ENCODE assay signal across 16 cellular contexts in genomic region chr16:89472711-89473075, GRCh38. TPM values are rescaled to one million over a fixed set of nuclear protein-coding genes. Genes with fewer than 3 reads are reported as not detected.
A peak's percentile ranks its signal among the peaks of the same experiment; 100 is the strongest.
DNase-seq lines count a peak whose midpoint lies in the region; ATAC-seq, FAIRE-seq and TF ChIP-seq lines count a peak whose summit lies in the region.
"Had no signal": no experiment of that assay in that cellular context is flagged by ENCODE, and none has a peak within 500 bp of the region (broad histone marks: within the 10 kb centered on the region; RNA-seq: fewer than 3 reads in every experiment).

No MANE protein-coding gene starts in this region.

- H3K27me3 ChIP-seq in CD4-positive, alpha-beta memory T cell (ENCODE audit: insufficient read depth, low read length) = no peaks in the 10 kb centered on the region
- no peaks in the 10 kb centered on the region for H3K27me3 ChIP-seq in liver (ENCODE audit: control insufficient read depth in 4 of 4, insufficient read depth in 4 of 4, low read length in 3 of 4)
- H3K27me3 ChIP-seq: thyroid gland had no signal

- H3K27ac Mint-ChIP-seq in CD4-positive, alpha-beta memory T cell = peak overlapping the region in 5 of 7 donors; percentile 16 to 86 (median 73)
- H3K27ac Mint-ChIP-seq in activated T-helper 17 cell treated with anti-CD3 and anti-CD28 coated beads, Interleukin-2, amount 50 U/mL, for 72 hours = peak overlapping the region; percentile 73
- H3K27ac Mint-ChIP-seq: memory B cell had no signal

- no peaks in the 10 kb centered on the region for H3K36me3 ChIP-seq in CD4-positive, alpha-beta memory T cell (ENCODE audit: insufficient read depth, low read length)
- no peaks in the 10 kb centered on the region for H3K36me3 ChIP-seq in liver (ENCODE audit: control insufficient read depth in 4 of 4, insufficient read depth in 3 of 4, low read depth in 1 of 4, low read length in 3 of 4)
- H3K36me3 ChIP-seq: thyroid gland had no signal

- TF ChIP-seq EP300 in A549 (IDR thresholded peaks at IDR 0.05) = no peak

- POLR2A ChIA-PET in A549 (lab: Yijun Ruan, JAX) = no interaction called here
- POLR2A ChIA-PET in CD4-positive, alpha-beta memory T cell (lab: Charles Lee; ENCODE audit: partially characterized antibody) = interaction anchor here (1.1 to 4.7 kb wide), 5 partner anchors 9 to 35 kb away, joined by 3 to 29 read pairs (median 4); no protein-coding TSS in a partner anchor

- no peaks in the 10 kb centered on the region for H3K27me3 Mint-ChIP-seq in CD4-positive, alpha-beta memory T cell
- no peaks in the 10 kb centered on the region for H3K27me3 Mint-ChIP-seq in activated T-helper 17 cell treated with anti-CD3 and anti-CD28 coated beads, Interleukin-2, amount 50 U/mL, for 72 hours
- H3K27me3 Mint-ChIP-seq: memory B cell had no signal

- 88% methylated on average over 2 of the region's 2 CpGs for WGBS in A549 (ENCODE audit: missing lambda C conversion rate)
- WGBS in liver = 59% methylated on average over 2 of the region's 2 CpGs

- TF ChIP-seq CTCF in A549 (IDR thresholded peaks at IDR 0.05) (no peak), liver (IDR thresholded peaks at IDR 0.05; ENCODE audit: low read depth, low read length, missing input control) (no peak)

- FAIRE-seq in A549 (lab: Jason Lieb, UNC) = no peak
- FAIRE-seq: TTC549 had no signal

- H3K27ac ChIP-seq in A549 (no peak overlapping the region), liver (ENCODE audit: low read depth in 1 of 2, low read length in 2 of 2) (peak overlapping the region; percentile 56 to 63)
- H3K27ac ChIP-seq in CD4-positive, alpha-beta memory T cell (ENCODE audit: low read depth, low read length) = peak overlapping the region; percentile 2
- H3K27ac ChIP-seq: thyroid gland had no signal

- H3K9me3 Mint-ChIP-seq in CD4-positive, alpha-beta memory T cell = no peaks in the 10 kb centered on the region
- H3K9me3 Mint-ChIP-seq in activated T-helper 17 cell treated with anti-CD3 and anti-CD28 coated beads, Interleukin-2, amount 50 U/mL, for 72 hours = no peaks in the 10 kb centered on the region
- H3K9me3 Mint-ChIP-seq: memory B cell had no signal

- DNase-seq in A549 (ENCODE audit: low read depth in 1 of 2, low spot score in 1 of 2) = no peak
- DNase-seq in CD4-positive, alpha-beta memory T cell = no peak
- no peak for DNase-seq in posterior cingulate gyrus
- no peak for DNase-seq in stimulated activated CD4-positive, alpha-beta T cell treated with anti-CD3 and anti-CD28 coated beads, Interleukin-4, amount 100 ng/mL, for 1 hour
- DNase-seq in NCI-H2227 (lab: John Stamatoyannopoulos, UW; ENCODE audit: unreplicated experiment) = no peak
- no peak for DNase-seq in NCI-H82 treated with DMSO at 0.1 percent for 48 hours (lab: John Stamatoyannopoulos, UW; ENCODE audit: unreplicated experiment)
- DNase-seq: activated CD8-positive, alpha-beta memory T cell treated with anti-CD3 and anti-CD28 coated beads, Interleukin-2, amount 50 U/mL, for 48 hours; effector CD4-positive, alpha-beta T cell; foreskin fibroblast; NCI-H2081 treated with DMSO at 0.1 percent for 48 hours; SIG-M5; thyroid gland had no signal

- CTCF ChIA-PET in A549 (lab: Yijun Ruan, JAX) = interaction anchor here (0.7 kb wide), 1 partner anchor 9 kb away, joined by 3 read pairs; no protein-coding TSS in a partner anchor
- CTCF ChIA-PET in CD4-positive, alpha-beta memory T cell (lab: Charles Lee; ENCODE audit: partially characterized antibody) = interaction anchor here (0.7 to 1.8 kb wide), 3 partner anchors 14 to 85 kb away, joined by 3 to 6 read pairs (median 3); no protein-coding TSS in a partner anchor

- peaks cover 52% of the 10 kb centered on the region for H3K4me1 ChIP-seq in A549
- H3K4me1 ChIP-seq in CD4-positive, alpha-beta memory T cell (ENCODE audit: insufficient read depth, low read length) = peaks cover 95% of the 10 kb centered on the region
- H3K4me1 ChIP-seq in liver (ENCODE audit: control insufficient read depth in 4 of 4, insufficient read depth in 4 of 4, low read length in 3 of 4) = peaks cover 18 to 48% (median 46%) of the 10 kb centered on the region in 4 donors

- H3K9me3 ChIP-seq in A549 (no peaks in the 10 kb centered on the region), liver (ENCODE audit: control insufficient read depth in 4 of 4, low read length in 3 of 4) (no peaks in the 10 kb centered on the region)
- no peaks in the 10 kb centered on the region for H3K9me3 ChIP-seq in CD4-positive, alpha-beta memory T cell (ENCODE audit: control insufficient read depth in 1 of 2, low read length in 2 of 2)
- H3K9me3 ChIP-seq: thyroid gland had no signal

- H3K9ac ChIP-seq in liver (ENCODE audit: low read depth in 1 of 2, low read length in 2 of 2) = no peak overlapping the region

- no peak for TF ChIP-seq POLR2A in A549 (IDR thresholded peaks at IDR 0.05; ENCODE audit: low read length)

- H3K4me3 ChIP-seq in A549 = no peak overlapping the region
- H3K4me3 ChIP-seq in CD4-positive, alpha-beta memory T cell (ENCODE audit: low read length in 2 of 2) = no peak overlapping the region
- no peak overlapping the region for H3K4me3 ChIP-seq in liver (ENCODE audit: low read depth in 1 of 3, low read length in 3 of 3)
- H3K4me3 ChIP-seq: thyroid gland had no signal

- intact Hi-C loops in CD4-positive, alpha-beta memory T cell (cut with micrococcal nuclease) = no loop called here
- intact Hi-C loops in posterior cingulate gyrus (cut with DNase I) = no loop called here

- TF ChIP-seq RAD21 in A549 (conservative IDR thresholded peaks at IDR 0.05 in 1 of 2, IDR thresholded peaks at IDR 0.05 in 1 of 2) (no peak), liver (IDR thresholded peaks at IDR 0.05) (no peak)

- ATAC-seq in A549 = no peak; a peak in 1 of 6 replicates
- ATAC-seq in activated T-helper 17 cell treated with anti-CD3 and anti-CD28 coated beads, Interleukin-2, amount 50 U/mL, for 72 hours (replicated peaks) = no peak

- peaks cover 0 to 10% of the 10 kb centered on the region in 2 donors for H3K36me3 Mint-ChIP-seq in CD4-positive, alpha-beta memory T cell
- peaks cover 23% of the 10 kb centered on the region for H3K36me3 Mint-ChIP-seq in activated T-helper 17 cell treated with anti-CD3 and anti-CD28 coated beads, Interleukin-2, amount 50 U/mL, for 72 hours (ENCODE audit: low read depth)

- peaks cover 57 to 96% (median 79%) of the 10 kb centered on the region in 4 donors for H3K4me1 Mint-ChIP-seq in CD4-positive, alpha-beta memory T cell
- H3K4me1 Mint-ChIP-seq in activated T-helper 17 cell treated with anti-CD3 and anti-CD28 coated beads, Interleukin-2, amount 50 U/mL, for 72 hours = peaks cover 44% of the 10 kb centered on the region

- H3K4me2 ChIP-seq in A549 = peak overlapping the region; percentile 6; the same call in 2 of the 3 replicates

- H3K4me3 Mint-ChIP-seq in CD4-positive, alpha-beta memory T cell = peak overlapping the region in 7 of 8 donors; percentile 10 to 84 (median 68)
- H3K4me3 Mint-ChIP-seq in activated T-helper 17 cell treated with anti-CD3 and anti-CD28 coated beads, Interleukin-2, amount 50 U/mL, for 72 hours = peak overlapping the region; percentile 35
- H3K4me3 Mint-ChIP-seq: memory B cell had no signal

TF ChIP-seq in A549, 52 proteins besides CTCF, POLR2A, EP300 and RAD21 (continues in another document):
- TF ChIP-seq RARB (CRISPR knock-in tag; IDR thresholded peaks at IDR 0.05) = no peak
- TF ChIP-seq HEYL (CRISPR knock-in tag; IDR thresholded peaks at IDR 0.05) = no peak
- TF ChIP-seq JUNB (IDR thresholded peaks at IDR 0.05) = no peak
- no peak for TF ChIP-seq KDM1A (IDR thresholded peaks at IDR 0.05; ENCODE audit: low read depth)
- no peak for TF ChIP-seq NFE2L2 (conservative IDR thresholded peaks at IDR 0.05; ENCODE audit: low read length)
- no peak for TF ChIP-seq HOXB5 (CRISPR knock-in tag; IDR thresholded peaks at IDR 0.05)
- TF ChIP-seq BHLHE40 (IDR thresholded peaks at IDR 0.05; ENCODE audit: low read depth, low read length) = no peak
- TF ChIP-seq GATA3 (IDR thresholded peaks at IDR 0.05; ENCODE audit: borderline replicate concordance) = no peak

TF ChIP-seq in liver, 16 proteins besides CTCF, POLR2A, EP300 and RAD21 (continues in another document):
- TF ChIP-seq ZBTB33 (IDR thresholded peaks at IDR 0.05) (no peak), SP1 (IDR thresholded peaks at IDR 0.05) (peak; percentile 47)

RNA-seq across cellular contexts. Expression of gene ANKRD11, which starts 17.7 kb away (rescaled TPM):
- 54.9 and 57.4 TPM in 2 replicates for polyA plus RNA-seq in A549 (2011; rRNA removed)
- polyA plus RNA-seq in A549 (2012; cell fraction: cytosol; rRNA removed) = 56.7 and 61.7 TPM in 2 replicates
- polyA plus RNA-seq in A549 (2012; cell fraction: nucleus; rRNA removed) = 130 and 154 TPM in 2 replicates
- polyA plus RNA-seq in A549 (2017; fragmentation: RNase III; extraction: RNeasy Plus Mini Kit Qiagen cat#74134 plus additional on column Dnase treatment) = 50.4 to 56.7 TPM (median 53.6 TPM) in 3 replicates
- polyA minus RNA-seq in A549 (2011; rRNA and poly(A)+ RNA removed) = 43.6 and 69.7 TPM in 2 replicates
- total RNA-seq in CD4-positive, alpha-beta memory T cell = 100 to 1,000 TPM; 229 to 246 TPM
- 10 to 100 TPM in 1 of 2 donors, 1 to 10 TPM in 1; 3.9 to 49.7 TPM for polyA plus RNA-seq in CD4-positive, alpha-beta memory T cell
- 100 to 1,000 TPM; 166 to 178 TPM for total RNA-seq in activated T-helper 17 cell treated with anti-CD3 and anti-CD28 coated beads, Interleukin-2, amount 50 U/mL, for 72 hours
- total RNA-seq in liver = 10 to 100 TPM; 33.0 to 55.1 TPM
- 10 to 100 TPM; 16.3 to 22.9 TPM for polyA plus RNA-seq in liver

RNA-seq across cellular contexts. Expression of gene SPG7, which starts 35.5 kb away (rescaled TPM):
- polyA plus RNA-seq in A549 (2011; rRNA removed) (53.2 and 54.4 TPM in 2 replicates), A549 (2017; fragmentation: RNase III; extraction: RNeasy Plus Mini Kit Qiagen cat#74134 plus additional on column Dnase treatment) (73.2 to 80.6 TPM (median 79.6 TPM) in 3 replicates), liver (10 to 100 TPM; 34.5 to 55.3 TPM)
- polyA plus RNA-seq in A549 (2012; cell fraction: cytosol; rRNA removed) = 57.9 and 61.6 TPM in 2 replicates
- 434 and 484 TPM in 2 replicates for polyA plus RNA-seq in A549 (2012; cell fraction: nucleus; rRNA removed)
- 51.0 and 58.2 TPM in 2 replicates for polyA minus RNA-seq in A549 (2011; rRNA and poly(A)+ RNA removed)
- 100 to 1,000 TPM; 157 to 160 TPM for total RNA-seq in CD4-positive, alpha-beta memory T cell
- 10 to 100 TPM; 46.4 to 48.5 TPM for polyA plus RNA-seq in CD4-positive, alpha-beta memory T cell
- total RNA-seq in activated T-helper 17 cell treated with anti-CD3 and anti-CD28 coated beads, Interleukin-2, amount 50 U/mL, for 72 hours = 100 to 1,000 TPM; 115 to 135 TPM
- 100 to 1,000 TPM in 1 of 2 donors, 10 to 100 TPM in 1; 43.7 to 102 TPM for total RNA-seq in liver

Comparison
In these comparisons a context has a peak if more than half of its experiments do, and no peak if none do; other contexts are left out.
1. H3K27ac ChIP-seq: peak in CD4-positive, alpha-beta memory T cell (single experiment) and liver (2 of 2); none in A549 (0 of 2).